2 cellular contexts compared by ENCODE assay signal in the genomic region with DNA sequence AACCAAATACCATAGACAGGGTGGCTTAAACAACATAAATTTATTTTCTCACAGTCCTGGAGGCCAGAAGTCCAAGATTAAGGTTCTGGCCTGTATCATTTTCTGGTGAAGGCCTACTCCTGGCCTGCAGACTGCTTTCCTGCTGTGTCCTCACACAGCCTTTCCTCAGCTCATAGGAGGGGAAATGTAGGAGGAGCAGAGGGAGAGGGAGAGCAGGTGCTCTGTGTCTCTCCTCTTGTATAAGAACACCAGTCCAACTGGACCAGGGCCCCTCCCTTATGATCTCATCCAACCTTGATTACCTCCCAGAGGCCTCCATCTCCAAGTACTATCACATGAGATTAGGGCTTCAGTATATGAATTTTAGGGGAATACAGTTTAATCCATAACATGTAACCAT.
TF ChIP-seq lines count a peak whose summit lies in the region.

No MANE protein-coding gene starts in this region.

TF ChIP-seq in HEK293, 187 proteins besides CTCF, POLR2A, EP300 and RAD21:
- no peak for TF ChIP-seq SCRT1 (tag by site-specific recombination; IDR thresholded peaks at IDR 0.05; ENCODE audit: borderline replicate concordance)
- TF ChIP-seq PRDM10 (tag by site-specific recombination; IDR thresholded peaks at IDR 0.05): peak; percentile 56
- TF ChIP-seq ZBTB17 (tag by site-specific recombination; IDR thresholded peaks at IDR 0.05): peak; percentile 33; the same call in 1 of the 2 replicates
- TF ChIP-seq, protein P1, sequence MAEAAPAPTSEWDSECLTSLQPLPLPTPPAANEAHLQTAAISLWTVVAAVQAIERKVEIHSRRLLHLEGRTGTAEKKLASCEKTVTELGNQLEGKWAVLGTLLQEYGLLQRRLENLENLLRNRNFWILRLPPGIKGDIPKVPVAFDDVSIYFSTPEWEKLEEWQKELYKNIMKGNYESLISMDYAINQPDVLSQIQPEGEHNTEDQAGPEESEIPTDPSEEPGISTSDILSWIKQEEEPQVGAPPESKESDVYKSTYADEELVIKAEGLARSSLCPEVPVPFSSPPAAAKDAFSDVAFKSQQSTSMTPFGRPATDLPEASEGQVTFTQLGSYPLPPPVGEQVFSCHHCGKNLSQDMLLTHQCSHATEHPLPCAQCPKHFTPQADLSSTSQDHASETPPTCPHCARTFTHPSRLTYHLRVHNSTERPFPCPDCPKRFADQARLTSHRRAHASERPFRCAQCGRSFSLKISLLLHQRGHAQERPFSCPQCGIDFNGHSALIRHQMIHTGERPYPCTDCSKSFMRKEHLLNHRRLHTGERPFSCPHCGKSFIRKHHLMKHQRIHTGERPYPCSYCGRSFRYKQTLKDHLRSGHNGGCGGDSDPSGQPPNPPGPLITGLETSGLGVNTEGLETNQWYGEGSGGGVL (tag by site-specific recombination; IDR thresholded peaks at IDR 0.05): 0 out of 2 replicates have a peak, but pooled peaks have one; percentile 12
- TF ChIP-seq IKZF3 (tag by site-specific recombination; IDR thresholded peaks at IDR 0.05): no peak
- 0 out of 2 replicates have a peak, but pooled peaks have one; percentile 19 for TF ChIP-seq KLF1 (tag by site-specific recombination; IDR thresholded peaks at IDR 0.05)
- no peak for TF ChIP-seq ZNF211 (tag by site-specific recombination; IDR thresholded peaks at IDR 0.05; ENCODE audit: low read depth)
- 0 out of 2 replicates have a peak, but pooled peaks have one; percentile 33 for TF ChIP-seq ZNF600 (tag by site-specific recombination; IDR thresholded peaks at IDR 0.05)
- TF ChIP-seq, protein P2, sequence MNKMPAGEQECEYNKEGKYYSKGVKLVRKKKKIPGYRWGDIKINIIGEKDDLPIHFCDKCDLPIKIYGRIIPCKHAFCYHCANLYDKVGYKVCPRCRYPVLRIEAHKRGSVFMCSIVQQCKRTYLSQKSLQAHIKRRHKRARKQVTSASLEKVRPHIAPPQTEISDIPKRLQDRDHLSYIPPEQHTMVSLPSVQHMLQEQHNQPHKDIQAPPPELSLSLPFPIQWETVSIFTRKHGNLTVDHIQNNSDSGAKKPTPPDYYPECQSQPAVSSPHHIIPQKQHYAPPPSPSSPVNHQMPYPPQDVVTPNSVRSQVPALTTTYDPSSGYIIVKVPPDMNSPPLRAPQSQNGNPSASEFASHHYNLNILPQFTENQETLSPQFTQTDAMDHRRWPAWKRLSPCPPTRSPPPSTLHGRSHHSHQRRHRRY (tag by site-specific recombination; IDR thresholded peaks at IDR 0.05): no peak
- no peak for TF ChIP-seq ZNF223 (tag by site-specific recombination; IDR thresholded peaks at IDR 0.05)
- TF ChIP-seq, protein P3, sequence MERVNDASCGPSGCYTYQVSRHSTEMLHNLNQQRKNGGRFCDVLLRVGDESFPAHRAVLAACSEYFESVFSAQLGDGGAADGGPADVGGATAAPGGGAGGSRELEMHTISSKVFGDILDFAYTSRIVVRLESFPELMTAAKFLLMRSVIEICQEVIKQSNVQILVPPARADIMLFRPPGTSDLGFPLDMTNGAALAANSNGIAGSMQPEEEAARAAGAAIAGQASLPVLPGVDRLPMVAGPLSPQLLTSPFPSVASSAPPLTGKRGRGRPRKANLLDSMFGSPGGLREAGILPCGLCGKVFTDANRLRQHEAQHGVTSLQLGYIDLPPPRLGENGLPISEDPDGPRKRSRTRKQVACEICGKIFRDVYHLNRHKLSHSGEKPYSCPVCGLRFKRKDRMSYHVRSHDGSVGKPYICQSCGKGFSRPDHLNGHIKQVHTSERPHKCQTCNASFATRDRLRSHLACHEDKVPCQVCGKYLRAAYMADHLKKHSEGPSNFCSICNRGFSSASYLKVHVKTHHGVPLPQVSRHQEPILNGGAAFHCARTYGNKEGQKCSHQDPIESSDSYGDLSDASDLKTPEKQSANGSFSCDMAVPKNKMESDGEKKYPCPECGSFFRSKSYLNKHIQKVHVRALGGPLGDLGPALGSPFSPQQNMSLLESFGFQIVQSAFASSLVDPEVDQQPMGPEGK (tag by site-specific recombination; IDR thresholded peaks at IDR 0.05): 0 out of 2 replicates have a peak, but pooled peaks have one; percentile 17
- 0 out of 2 replicates have a peak, but pooled peaks have one; percentile 10 for TF ChIP-seq ZNF629 (tag by site-specific recombination; IDR thresholded peaks at IDR 0.05)
- no peak for TF ChIP-seq ZNF404 (tag by site-specific recombination; IDR thresholded peaks at IDR 0.05)

TF ChIP-seq in H1, 55 proteins besides CTCF, POLR2A, EP300 and RAD21:
- no peak for TF ChIP-seq FOSL1 (IDR thresholded peaks at IDR 0.05; ENCODE audit: insufficient read depth, low read depth, low read length)
- TF ChIP-seq GABPA (IDR thresholded peaks at IDR 0.05; ENCODE audit: borderline replicate concordance, insufficient read depth, low read length): no peak
- no peak for TF ChIP-seq BCL11A (IDR thresholded peaks at IDR 0.05; ENCODE audit: low read depth in 2 of 2, low read length in 2 of 2)
- no peak for TF ChIP-seq TAF1 (IDR thresholded peaks at IDR 0.05; ENCODE audit: low read depth, low read length)
- TF ChIP-seq RFX5 (IDR thresholded peaks at IDR 0.05; ENCODE audit: borderline replicate concordance, low read depth, low read length): no peak
- TF ChIP-seq CHD7 (IDR thresholded peaks at IDR 0.05; ENCODE audit: insufficient replicate concordance, low read length): no peak
- no peak for TF ChIP-seq MAFK (IDR thresholded peaks at IDR 0.05; ENCODE audit: low read depth, low read length)
- no peak for TF ChIP-seq CTBP2 (IDR thresholded peaks at IDR 0.05; ENCODE audit: borderline replicate concordance, insufficient read depth, insufficient read length, low read length)
- TF ChIP-seq PHF8 (conservative IDR thresholded peaks at IDR 0.05; ENCODE audit: low read depth, low read length): no peak
- no peak for TF ChIP-seq TEAD4 (IDR thresholded peaks at IDR 0.05; ENCODE audit: low read depth, low read length)
- no peak for TF ChIP-seq KDM5A (IDR thresholded peaks at IDR 0.05; ENCODE audit: low read length)
- TF ChIP-seq NANOG (IDR thresholded peaks at IDR 0.05; ENCODE audit: insufficient read depth, low read depth, low read length, poor library complexity, severe bottlenecking): no peak
- TF ChIP-seq ZNF274 (IDR thresholded peaks at IDR 0.05; ENCODE audit: borderline replicate concordance, extremely low read depth, low read length): no peak
- no peak for TF ChIP-seq USF2 (IDR thresholded peaks at IDR 0.05; ENCODE audit: low read length)
- TF ChIP-seq, protein P4, sequence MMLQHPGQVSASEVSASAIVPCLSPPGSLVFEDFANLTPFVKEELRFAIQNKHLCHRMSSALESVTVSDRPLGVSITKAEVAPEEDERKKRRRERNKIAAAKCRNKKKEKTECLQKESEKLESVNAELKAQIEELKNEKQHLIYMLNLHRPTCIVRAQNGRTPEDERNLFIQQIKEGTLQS (IDR thresholded peaks at IDR 0.05; ENCODE audit: insufficient read depth, low read depth, low read length): no peak
